Comparison of ENCODE assay signal across 21 cellular contexts in the genomic region with DNA sequence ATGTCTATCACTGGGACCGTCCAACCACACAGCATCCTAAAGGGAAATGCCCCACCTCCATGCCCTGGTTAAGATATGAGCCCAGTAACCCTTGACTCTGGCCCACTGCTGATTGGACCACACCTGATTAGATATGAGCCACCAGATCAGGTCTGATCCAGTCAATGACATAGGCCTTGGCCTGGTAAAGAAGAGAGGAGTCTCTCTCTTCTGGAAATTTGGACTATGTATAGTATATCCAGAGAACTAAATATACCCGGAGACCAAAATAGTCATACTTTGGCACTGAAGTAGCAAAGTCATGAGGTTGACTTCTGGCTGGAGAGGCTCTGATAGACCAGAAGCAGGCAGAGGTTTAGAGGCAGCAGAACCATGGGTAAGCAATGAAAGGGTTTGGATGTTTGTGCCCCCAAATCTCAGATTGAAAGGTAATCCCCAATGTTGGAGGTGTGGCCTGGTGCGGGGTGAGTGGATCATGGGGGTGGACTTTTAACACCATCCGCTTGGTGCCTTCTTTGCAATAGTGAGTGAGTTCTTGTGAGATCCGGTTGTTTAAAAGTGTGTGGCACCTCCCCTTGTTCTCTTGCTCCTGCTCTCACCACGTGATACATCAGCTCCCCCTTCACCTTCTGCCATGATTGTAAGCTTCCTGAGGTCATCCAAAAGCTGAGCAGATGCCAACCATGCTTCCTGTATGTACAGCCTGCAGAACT.
DNase-seq lines count a peak whose midpoint lies in the region; ATAC-seq and TF ChIP-seq lines count a peak whose summit lies in the region.
"Had no signal": no experiment of that assay in that cellular context is flagged by ENCODE, and none has a peak within 500 bp of the region (broad histone marks: within the 10 kb centered on the region; RNA-seq: fewer than 3 reads in every experiment).

No MANE protein-coding gene starts in this region.

- no peak for TF ChIP-seq EP300 in esophagus muscularis mucosa (IDR thresholded peaks at IDR 0.05)

- intact Hi-C loops in esophagus muscularis mucosa (cut with DNase I), result no loop called here
- intact Hi-C loops in left cardiac atrium (cut with DNase I), result loop anchor here in 1 of 2 donors (5.0 kb wide), 1 partner anchor 60 kb away; no protein-coding TSS in a partner anchor
- intact Hi-C loops in psoas muscle (cut with DNase I), result no loop called here
- intact Hi-C loops in aorta (cut with DNase I), result loop anchor here in 1 of 2 donors (5.0 to 10.0 kb wide), 2 partner anchors 62 to 80 kb away; no protein-coding TSS in a partner anchor

- DNase-seq in esophagus muscularis mucosa (ENCODE audit: extremely low spot score) (no peak), left cardiac atrium (peak; percentile 30), psoas muscle (no peak), aorta (no peak), GF-D8 (lab: John Stamatoyannopoulos, UW) (no peak)
- no peak for DNase-seq in activated CD8-positive, alpha-beta memory T cell treated with anti-CD3 and anti-CD28 coated beads, Interleukin-2, amount 50 U/mL, for 4 hours
- DNase-seq: AML-193; CD4-positive, alpha-beta T cell; GM23248; H7; KBM-7; NCI-H1105 treated with DMSO at 0.1 percent for 48 hours; NCI-H146; NCI-H1930; NCI-H2107; NCI-H446; NCI-H524 treated with DMSO at 0.1 percent for 48 hours; NCI-H774 had no signal

- H3K27me3 ChIP-seq in esophagus muscularis mucosa (no peaks in the 10 kb centered on the region), psoas muscle (ENCODE audit: insufficient read depth in 3 of 3, low read length in 2 of 3) (no peaks in the 10 kb centered on the region), aorta (ENCODE audit: control insufficient read depth in 1 of 2, insufficient read depth in 2 of 2, low read length in 1 of 2) (no peaks in the 10 kb centered on the region)
- H3K27me3 ChIP-seq: BLaER1 treated with 17β-estradiol and CSF1 and Interleukin-3, amounts not matched to agents 10 nM and 100 nM; SJSA1 had no signal

- peak; percentile 78 to 85 for ATAC-seq in left cardiac atrium
- ATAC-seq in psoas muscle, result peak; percentile 89 to 97 (median 94)
- ATAC-seq in aorta (ENCODE audit: low FRiP score), result peak; percentile 64
- no peak for ATAC-seq in HG03280 (IDR thresholded peaks at IDR 0.05; ENCODE audit: unreplicated experiment)

- no peak overlapping the region for H3K4me3 ChIP-seq in esophagus muscularis mucosa
- no peak overlapping the region for H3K4me3 ChIP-seq in psoas muscle
- no peak overlapping the region for H3K4me3 ChIP-seq in aorta (ENCODE audit: low read length in 2 of 2)
- H3K4me3 ChIP-seq: BLaER1 treated with 17β-estradiol and CSF1 and Interleukin-3, amounts not matched to agents 10 nM and 100 nM; GM23248; SJSA1 had no signal

- TF ChIP-seq CTCF in esophagus muscularis mucosa (IDR thresholded peaks at IDR 0.05) (no peak), psoas muscle (IDR thresholded peaks at IDR 0.05) (no peak)

- H3K27ac ChIP-seq in esophagus muscularis mucosa (replicated peaks in 1 of 4) (peak overlapping the region in 3 of 4 donors; percentile 15 to 40 (median 29)), psoas muscle (peak overlapping the region; percentile 65), aorta (ENCODE audit: low read depth in 1 of 2, low read length in 2 of 2) (peak overlapping the region; percentile 11 to 72)
- H3K27ac ChIP-seq: BLaER1 treated with 17β-estradiol and CSF1 and Interleukin-3, amounts not matched to agents 10 nM and 100 nM; GM23248; SJSA1 had no signal

- TF ChIP-seq POLR2A in esophagus muscularis mucosa (IDR thresholded peaks at IDR 0.05; ENCODE audit: low read depth), result no peak

- WGBS in esophagus muscularis mucosa, result 66% methylated on average over 6 of the region's 6 CpGs
- WGBS in psoas muscle, 3 donors, result 22 to 36% (median 24%) methylated on average over 6 of the region's 6 CpGs
- 47 to 51% methylated on average over 6 of the region's 6 CpGs for WGBS in aorta, 2 donors

- H3K36me3 ChIP-seq in esophagus muscularis mucosa, result no peaks in the 10 kb centered on the region
- no peaks in the 10 kb centered on the region for H3K36me3 ChIP-seq in psoas muscle (ENCODE audit: insufficient read depth in 1 of 2, low read depth in 1 of 2)
- H3K36me3 ChIP-seq in aorta (ENCODE audit: control insufficient read depth in 1 of 2, insufficient read depth in 2 of 2, low read length in 1 of 2), result no peaks in the 10 kb centered on the region
- H3K36me3 ChIP-seq: BLaER1 treated with 17β-estradiol and CSF1 and Interleukin-3, amounts not matched to agents 10 nM and 100 nM; SJSA1 had no signal

- peaks cover 16 to 18% (median 16%) of the 10 kb centered on the region in 4 donors for H3K4me1 ChIP-seq in esophagus muscularis mucosa
- H3K4me1 ChIP-seq in psoas muscle, result peaks cover 21% of the 10 kb centered on the region
- peaks cover 2 to 5% of the 10 kb centered on the region in 2 donors for H3K4me1 ChIP-seq in aorta (ENCODE audit: control insufficient read depth in 1 of 2, insufficient read depth in 2 of 2, low read length in 2 of 2)
- H3K4me1 ChIP-seq: BLaER1 treated with 17β-estradiol and CSF1 and Interleukin-3, amounts not matched to agents 10 nM and 100 nM; SJSA1 had no signal

- H3K9me3 ChIP-seq in esophagus muscularis mucosa (no peaks in the 10 kb centered on the region), psoas muscle (no peaks in the 10 kb centered on the region), aorta (ENCODE audit: control insufficient read depth, low read length) (no peaks in the 10 kb centered on the region)
